Comparison of ENCODE assay signal across 8 cellular contexts in genomic region chr4:108620101-108620932, GRCh38.
DNase-seq lines count a peak whose midpoint lies in the region; ATAC-seq lines count a peak whose summit lies in the region.

Gene RPL34, plus strand, starts transcription at chr4:108620576. Its CDS starts 1,384 bp downstream, at chr4:108621960.

- H4K20me1 ChIP-seq in BLaER1 treated with 17β-estradiol and CSF1 and Interleukin-3, amounts not matched to agents 10 nM and 100 nM: peaks cover 32 to 44% (median 42%) of the 10 kb centered on the region in 11 experiments

- peak within 1 kb of the TSS; percentile 82 to 95 (median 92) for H3K27ac ChIP-seq in BLaER1 treated with 17β-estradiol and CSF1 and Interleukin-3, amounts not matched to agents 10 nM and 100 nM

- H3K4me2 ChIP-seq in BLaER1 treated with 17β-estradiol and CSF1 and Interleukin-3, amounts not matched to agents 10 nM and 100 nM: peak within 1 kb of the TSS; percentile 85 to 99 (median 93)

- H3K9ac ChIP-seq in BLaER1 treated with 17β-estradiol and CSF1 and Interleukin-3, amounts not matched to agents 10 nM and 100 nM: peak within 1 kb of the TSS; percentile 90 to 97 (median 95)

- ATAC-seq in GM19351 (IDR thresholded peaks at IDR 0.05; ENCODE audit: unreplicated experiment): peak; percentile 99
- peak; percentile 100 for ATAC-seq in HG03521 (IDR thresholded peaks at IDR 0.05; ENCODE audit: unreplicated experiment)

- H3K27me3 ChIP-seq in BLaER1 treated with 17β-estradiol and CSF1 and Interleukin-3, amounts not matched to agents 10 nM and 100 nM: no peaks in the 10 kb centered on the region

- DNase-seq in NCI-H748 (lab: John Stamatoyannopoulos, UW; ENCODE audit: unreplicated experiment) (peak; percentile 96), dedifferentiated amniotic fluid mesenchymal stem cell (ENCODE audit: extremely low spot score) (peak; percentile 99), left kidney (ENCODE audit: low read depth, low spot score) (peak; percentile 99)
- peak; percentile 95 for DNase-seq in activated CD4-positive, alpha-beta T cell treated with anti-CD3 and anti-CD28 coated beads, Interleukin-2, amount 50 U/mL, for 1 hour
- DNase-seq in stimulated activated CD4-positive, alpha-beta T cell treated with anti-CD3 and anti-CD28 coated beads, Interleukin-2, amount 100 ng/mL, for 24 hours: peak; percentile 97 to 98

- H3K4me3 ChIP-seq in BLaER1 treated with 17β-estradiol and CSF1 and Interleukin-3, amounts not matched to agents 10 nM and 100 nM: peak within 1 kb of the TSS; percentile 76 to 93 (median 86)

- H3K4me1 ChIP-seq in BLaER1 treated with 17β-estradiol and CSF1 and Interleukin-3, amounts not matched to agents 10 nM and 100 nM: peaks cover 36 to 47% (median 40%) of the 10 kb centered on the region in 10 experiments

- H3K36me3 ChIP-seq in BLaER1 treated with 17β-estradiol and CSF1 and Interleukin-3, amounts not matched to agents 10 nM and 100 nM: peaks cover 38 to 45% (median 42%) of the 10 kb centered on the region in 11 experiments

- H3K9me3 ChIP-seq in BLaER1 treated with 17β-estradiol and CSF1 and Interleukin-3, amounts not matched to agents 10 nM and 100 nM (replicated peaks in 1 of 11): peaks cover 16 to 23% (median 19%) of the 10 kb centered on the region in 11 experiments

Comparison
In these comparisons a context has a peak if more than half of its experiments do, and no peak if none do; other contexts are left out.
1. Peak in every context shown above with its lines: DNase-seq, ATAC-seq, H3K4me3 ChIP-seq and H3K27ac ChIP-seq.